In the genomic region with DNA sequence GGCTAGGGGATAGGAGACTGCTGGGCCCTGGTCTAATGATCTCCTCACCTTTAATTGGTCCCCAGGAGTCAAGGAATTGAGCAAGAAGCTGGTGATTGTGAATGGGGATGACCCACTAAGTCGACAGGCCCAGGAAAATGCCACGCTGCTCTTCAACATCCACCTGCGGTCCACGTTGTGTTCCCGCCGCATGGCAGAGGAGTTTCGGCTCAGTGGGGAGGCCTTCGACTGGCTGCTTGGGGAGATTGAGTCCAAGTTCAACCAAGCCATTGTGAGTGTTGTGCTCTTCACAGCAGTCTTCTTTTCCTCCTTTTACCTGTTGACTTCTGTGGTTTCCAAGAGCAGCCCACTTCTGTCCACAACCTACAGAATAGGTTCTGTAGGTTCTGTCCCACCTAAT, we compare ENCODE assay signal across 1 cellular context.
TF ChIP-seq lines count a peak whose summit lies in the region.

No MANE protein-coding gene starts in this region.

TF ChIP-seq in H1, 55 proteins besides CTCF, POLR2A, EP300 and RAD21:
- TF ChIP-seq PHF8 (conservative IDR thresholded peaks at IDR 0.05; ENCODE audit: low read depth, low read length) (no peak), SIRT6 (IDR thresholded peaks at IDR 0.05; ENCODE audit: low read length) (no peak), JUN (IDR thresholded peaks at IDR 0.05; ENCODE audit: low read depth, low read length) (no peak), CHD2 (IDR thresholded peaks at IDR 0.05; ENCODE audit: low read length) (no peak), KDM1A (IDR thresholded peaks at IDR 0.05; ENCODE audit: borderline replicate concordance, low read length) (no peak), ZNF274 (IDR thresholded peaks at IDR 0.05; ENCODE audit: borderline replicate concordance, extremely low read depth, low read length) (no peak), BCL11A (IDR thresholded peaks at IDR 0.05; ENCODE audit: low read depth in 2 of 2, low read length in 2 of 2) (no peak)
- TF ChIP-seq, protein P1, sequence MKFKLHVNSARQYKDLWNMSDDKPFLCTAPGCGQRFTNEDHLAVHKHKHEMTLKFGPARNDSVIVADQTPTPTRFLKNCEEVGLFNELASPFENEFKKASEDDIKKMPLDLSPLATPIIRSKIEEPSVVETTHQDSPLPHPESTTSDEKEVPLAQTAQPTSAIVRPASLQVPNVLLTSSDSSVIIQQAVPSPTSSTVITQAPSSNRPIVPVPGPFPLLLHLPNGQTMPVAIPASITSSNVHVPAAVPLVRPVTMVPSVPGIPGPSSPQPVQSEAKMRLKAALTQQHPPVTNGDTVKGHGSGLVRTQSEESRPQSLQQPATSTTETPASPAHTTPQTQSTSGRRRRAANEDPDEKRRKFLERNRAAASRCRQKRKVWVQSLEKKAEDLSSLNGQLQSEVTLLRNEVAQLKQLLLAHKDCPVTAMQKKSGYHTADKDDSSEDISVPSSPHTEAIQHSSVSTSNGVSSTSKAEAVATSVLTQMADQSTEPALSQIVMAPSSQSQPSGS (IDR thresholded peaks at IDR 0.05; ENCODE audit: low read length), result no peak
- TF ChIP-seq, protein P2, sequence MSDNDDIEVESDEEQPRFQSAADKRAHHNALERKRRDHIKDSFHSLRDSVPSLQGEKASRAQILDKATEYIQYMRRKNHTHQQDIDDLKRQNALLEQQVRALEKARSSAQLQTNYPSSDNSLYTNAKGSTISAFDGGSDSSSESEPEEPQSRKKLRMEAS (IDR thresholded peaks at IDR 0.05), result no peak
